1 cellular context compared by ENCODE assay signal in genomic region chr19:51706296-51706695, GRCh38.
TF ChIP-seq lines count a peak whose summit lies in the region.

No MANE protein-coding gene starts in this region.

TF ChIP-seq in GM23338, 12 proteins besides CTCF, POLR2A, EP300 and RAD21:
- TF ChIP-seq POLR2AphosphoS5 (IDR thresholded peaks at IDR 0.05; ENCODE audit: low read depth): no peak
- TF ChIP-seq REST (IDR thresholded peaks at IDR 0.05; ENCODE audit: unreplicated experiment): no peak
- TF ChIP-seq EZH2phosphoT487 (IDR thresholded peaks at IDR 0.05; ENCODE audit: unreplicated experiment): no peak
- no peak for TF ChIP-seq ZNF462 (CRISPR knock-in tag; IDR thresholded peaks at IDR 0.05)
- no peak for TF ChIP-seq STAT1 (IDR thresholded peaks at IDR 0.05; ENCODE audit: unreplicated experiment)
- no peak for TF ChIP-seq CREB1 (CRISPR knock-in tag; IDR thresholded peaks at IDR 0.05; ENCODE audit: low read depth)
- no peak for TF ChIP-seq JUNB (IDR thresholded peaks at IDR 0.05; ENCODE audit: unreplicated experiment)
TF ChIP-seq in GM23338: peak in this region for 0.
